ENCODE assay signal across 36 cellular contexts in the genomic region with DNA sequence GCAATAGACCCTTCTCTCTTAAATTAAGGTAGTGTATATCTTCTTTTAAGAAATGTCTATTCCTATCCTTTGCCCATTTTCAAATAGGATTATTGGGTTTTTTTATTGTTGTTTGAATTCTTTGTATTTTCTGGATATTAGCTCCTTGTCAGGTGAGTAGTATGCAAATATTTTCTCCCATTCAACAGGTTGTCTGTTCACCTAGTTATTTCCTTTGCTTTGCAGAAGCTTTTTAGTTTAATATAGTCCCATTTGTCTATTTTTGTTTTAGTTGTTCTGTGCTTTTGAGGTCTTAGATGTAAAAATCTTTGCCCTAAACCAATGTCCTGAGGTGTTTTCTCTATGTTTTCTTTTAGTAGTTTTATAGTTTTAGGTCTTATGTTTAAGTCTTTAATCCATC.
DNase-seq lines count a peak whose midpoint lies in the region; ATAC-seq, FAIRE-seq and TF ChIP-seq lines count a peak whose summit lies in the region.
"Had no signal": no experiment of that assay in that cellular context is flagged by ENCODE, and none has a peak within 500 bp of the region (broad histone marks: within the 10 kb centered on the region; RNA-seq: fewer than 3 reads in every experiment).

No MANE protein-coding gene starts in this region.

- CTCF ChIA-PET in HEK293 (lab: Yijun Ruan, JAX), result no interaction called here

- H3K36me3 Mint-ChIP-seq in stimulated activated naive CD8-positive, alpha-beta T cell treated with anti-CD3 and anti-CD28 coated beads, Interleukin-15, Interleukin-2, amounts not matched to agents 100 ng/mL and 50 ng/mL, for 24 hours (ENCODE audit: low read depth), result peaks cover 10% of the 10 kb centered on the region

- peak overlapping the region; percentile 10 for H3K27ac Mint-ChIP-seq in stimulated activated naive CD8-positive, alpha-beta T cell treated with anti-CD3 and anti-CD28 coated beads, Interleukin-15, Interleukin-2, amounts not matched to agents 100 ng/mL and 50 ng/mL, for 24 hours
- H3K27ac Mint-ChIP-seq in stimulated activated naive CD8-positive, alpha-beta T cell treated with anti-CD3 and anti-CD28 coated beads, Interleukin-15, amount 100 ng/mL, for 72 hours, result no peak overlapping the region
- H3K27ac Mint-ChIP-seq: B cell; CD14-positive monocyte; CD4-positive, alpha-beta memory T cell; CD4-positive, alpha-beta T cell; CD4-positive, CD25-positive, alpha-beta regulatory T cell; CD8-positive, alpha-beta memory T cell; CD8-positive, alpha-beta T cell had no signal

- no peak overlapping the region for H3K27ac ChIP-seq in HEK293 (ENCODE audit: extremely low read depth, low read depth, low read length)
- H3K27ac ChIP-seq: 22Rv1; A549; BLaER1; BLaER1 treated with 17β-estradiol and CSF1 and Interleukin-3, amounts not matched to agents 10 nM and 100 nM; C4-2B had no signal

- no peak overlapping the region for H3K4me3 ChIP-seq in HEK293 (ENCODE audit: low read depth, low read length)
- H3K4me3 ChIP-seq: A549; BLaER1; BLaER1 treated with 17β-estradiol and CSF1 and Interleukin-3, amounts not matched to agents 10 nM and 100 nM had no signal

- no peaks in the 10 kb centered on the region for H3K9me3 ChIP-seq in HEK293 (ENCODE audit: control insufficient read depth, insufficient read depth, low read depth, low read length)
- H3K9me3 ChIP-seq: A549; BE2C; BLaER1; BLaER1 treated with 17β-estradiol and CSF1 and Interleukin-3, amounts not matched to agents 10 nM and 100 nM; Caco-2 had no signal

- no peak for DNase-seq in stimulated activated naive CD8-positive, alpha-beta T cell treated with anti-CD3 and anti-CD28 coated beads, Interleukin-15, amount 100 ng/mL, for 72 hours
- no peak for DNase-seq in omental fat pad (ENCODE audit: low spot score)
- DNase-seq in HuH-7.5 (ENCODE audit: low spot score), result no peak
- DNase-seq in putamen (ENCODE audit: low spot score), result no peak
- DNase-seq: 8988T; ACHN; AML-193; BE2C; C1 segment of cervical spinal cord; Caco-2; Calu3; CD4-positive, alpha-beta memory T cell; CD4-positive, alpha-beta T cell; CD4-positive, CD25-positive, alpha-beta regulatory T cell; CD8-positive, alpha-beta memory T cell; CD8-positive, alpha-beta T cell; COR-L47; DMS 273 treated with DMSO at 0.1 percent for 48 hours; DMS153; DMS53; DMS79; DMS79 treated with DMSO at 0.1 percent for 48 hours; DND-41; EL had no signal

- POLR2A ChIA-PET in HEK293 (lab: Yijun Ruan, JAX), result no interaction called here

- peaks cover 9% of the 10 kb centered on the region for H3K4me1 Mint-ChIP-seq in stimulated activated naive CD8-positive, alpha-beta T cell treated with anti-CD3 and anti-CD28 coated beads, Interleukin-15, Interleukin-2, amounts not matched to agents 100 ng/mL and 50 ng/mL, for 24 hours (ENCODE audit: low read depth)
- H3K4me1 Mint-ChIP-seq in stimulated activated naive CD8-positive, alpha-beta T cell treated with anti-CD3 and anti-CD28 coated beads, Interleukin-15, amount 100 ng/mL, for 72 hours, result no peaks in the 10 kb centered on the region
- H3K4me1 Mint-ChIP-seq: B cell; CD14-positive monocyte; CD8-positive, alpha-beta memory T cell had no signal

- no peak for TF ChIP-seq CTCF in HEK293 (tag by site-specific recombination; IDR thresholded peaks at IDR 0.05)
- TF ChIP-seq CTCF in omental fat pad (IDR thresholded peaks at IDR 0.05), result no peak

- peak; percentile 66 for FAIRE-seq in G401.6 (lab: Jason Lieb, UNC)
- peak; percentile 51 for FAIRE-seq in islet of Langerhans (lab: Jason Lieb, UNC)
- FAIRE-seq: A549, D721Med had no signal

- no peaks in the 10 kb centered on the region for H3K36me3 ChIP-seq in HEK293 (ENCODE audit: control insufficient read depth in 2 of 2, insufficient read depth in 1 of 2, low read length in 2 of 2)
- H3K36me3 ChIP-seq: BE2C, BLaER1 had no signal

- H3K9me3 Mint-ChIP-seq in stimulated activated naive CD8-positive, alpha-beta T cell treated with anti-CD3 and anti-CD28 coated beads, Interleukin-15, Interleukin-2, amounts not matched to agents 100 ng/mL and 50 ng/mL, for 24 hours, result no peaks in the 10 kb centered on the region
- no peaks in the 10 kb centered on the region for H3K9me3 Mint-ChIP-seq in stimulated activated naive CD8-positive, alpha-beta T cell treated with anti-CD3 and anti-CD28 coated beads, Interleukin-15, amount 100 ng/mL, for 72 hours
- H3K9me3 Mint-ChIP-seq: CD4-positive, alpha-beta memory T cell; CD4-positive, alpha-beta T cell; CD4-positive, CD25-positive, alpha-beta regulatory T cell; CD8-positive, alpha-beta memory T cell; CD8-positive, alpha-beta T cell had no signal

- no peaks in the 10 kb centered on the region for H3K27me3 Mint-ChIP-seq in stimulated activated naive CD8-positive, alpha-beta T cell treated with anti-CD3 and anti-CD28 coated beads, Interleukin-15, Interleukin-2, amounts not matched to agents 100 ng/mL and 50 ng/mL, for 24 hours
- H3K27me3 Mint-ChIP-seq in stimulated activated naive CD8-positive, alpha-beta T cell treated with anti-CD3 and anti-CD28 coated beads, Interleukin-15, amount 100 ng/mL, for 72 hours, result no peaks in the 10 kb centered on the region
- H3K27me3 Mint-ChIP-seq: B cell; CD4-positive, alpha-beta memory T cell; CD4-positive, alpha-beta T cell; CD4-positive, CD25-positive, alpha-beta regulatory T cell; CD8-positive, alpha-beta memory T cell had no signal

- ATAC-seq in stimulated activated naive CD8-positive, alpha-beta T cell treated with anti-CD3 and anti-CD28 coated beads, Interleukin-15, amount 100 ng/mL, for 72 hours, result no peak
- ATAC-seq in omental fat pad (ENCODE audit: low FRiP score), result no peak
- ATAC-seq: A549; CD8-positive, alpha-beta T cell had no signal

- H3K4me3 Mint-ChIP-seq in stimulated activated naive CD8-positive, alpha-beta T cell treated with anti-CD3 and anti-CD28 coated beads, Interleukin-15, Interleukin-2, amounts not matched to agents 100 ng/mL and 50 ng/mL, for 24 hours, result no peak overlapping the region
- no peak overlapping the region for H3K4me3 Mint-ChIP-seq in stimulated activated naive CD8-positive, alpha-beta T cell treated with anti-CD3 and anti-CD28 coated beads, Interleukin-15, amount 100 ng/mL, for 72 hours
- H3K4me3 Mint-ChIP-seq: B cell; CD14-positive monocyte; CD4-positive, alpha-beta memory T cell; CD4-positive, alpha-beta T cell; CD4-positive, CD25-positive, alpha-beta regulatory T cell; CD8-positive, alpha-beta memory T cell; CD8-positive, alpha-beta T cell had no signal

- H3K4me1 ChIP-seq in HEK293 (ENCODE audit: control insufficient read depth, insufficient read depth, low read length), result no peaks in the 10 kb centered on the region
- H3K4me1 ChIP-seq: BE2C; BLaER1; BLaER1 treated with 17β-estradiol and CSF1 and Interleukin-3, amounts not matched to agents 10 nM and 100 nM; Caco-2 had no signal

TF ChIP-seq in HEK293, 187 proteins besides CTCF, POLR2A, EP300 and RAD21:
- TF ChIP-seq ZNF140 (tag by site-specific recombination; IDR thresholded peaks at IDR 0.05) (no peak), SCRT1 (tag by site-specific recombination; IDR thresholded peaks at IDR 0.05; ENCODE audit: borderline replicate concordance) (0 out of 2 replicates have a peak, but pooled peaks have one; percentile 51), SCRT2 (tag by site-specific recombination; IDR thresholded peaks at IDR 0.05) (peak; percentile 82)
